In the genomic region with DNA sequence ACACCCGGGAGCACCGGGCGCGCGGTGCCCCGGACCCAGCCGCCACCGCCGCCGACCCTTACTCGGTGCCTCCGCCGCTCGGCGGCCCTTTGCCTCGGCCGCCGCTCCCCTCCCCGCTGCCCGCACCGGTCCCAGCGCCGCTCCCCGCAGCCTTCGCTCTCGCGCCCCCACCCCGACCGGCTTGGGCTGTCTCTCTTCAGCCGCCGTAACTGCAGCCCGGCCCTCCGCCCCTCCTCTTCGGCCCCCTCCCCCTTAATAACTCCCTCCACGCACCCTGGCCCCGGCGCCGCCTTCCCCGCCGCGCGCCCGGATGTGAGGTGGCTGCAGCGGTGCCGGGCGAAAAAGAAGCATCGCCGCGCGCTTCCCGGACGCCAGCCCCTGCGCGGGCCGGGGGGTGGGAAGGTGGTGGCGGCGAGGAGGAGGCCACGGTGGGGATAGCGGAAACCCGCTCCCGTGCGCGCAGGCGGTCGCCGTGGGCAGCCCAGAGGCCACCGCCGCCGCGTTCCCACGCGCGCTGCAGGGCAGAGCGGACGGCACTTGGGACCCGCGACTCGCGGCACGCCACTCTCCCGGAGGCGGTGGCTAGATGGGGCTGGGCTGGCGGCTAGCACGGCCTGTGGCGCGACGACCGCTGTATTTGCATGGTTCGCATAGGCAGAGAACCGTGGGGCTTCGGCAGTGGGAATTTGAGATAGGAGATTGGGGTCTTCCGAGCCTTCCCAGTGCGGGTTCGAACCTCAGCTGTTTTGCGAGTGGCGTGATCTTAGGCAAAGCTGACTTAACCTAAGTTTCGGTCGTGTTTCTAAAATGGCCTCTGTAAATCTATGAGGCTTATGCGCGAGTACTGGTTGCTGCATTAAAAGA, we compare ENCODE assay signal across 1 cellular context.
TF ChIP-seq lines count a peak whose summit lies in the region.

A gene with protein sequence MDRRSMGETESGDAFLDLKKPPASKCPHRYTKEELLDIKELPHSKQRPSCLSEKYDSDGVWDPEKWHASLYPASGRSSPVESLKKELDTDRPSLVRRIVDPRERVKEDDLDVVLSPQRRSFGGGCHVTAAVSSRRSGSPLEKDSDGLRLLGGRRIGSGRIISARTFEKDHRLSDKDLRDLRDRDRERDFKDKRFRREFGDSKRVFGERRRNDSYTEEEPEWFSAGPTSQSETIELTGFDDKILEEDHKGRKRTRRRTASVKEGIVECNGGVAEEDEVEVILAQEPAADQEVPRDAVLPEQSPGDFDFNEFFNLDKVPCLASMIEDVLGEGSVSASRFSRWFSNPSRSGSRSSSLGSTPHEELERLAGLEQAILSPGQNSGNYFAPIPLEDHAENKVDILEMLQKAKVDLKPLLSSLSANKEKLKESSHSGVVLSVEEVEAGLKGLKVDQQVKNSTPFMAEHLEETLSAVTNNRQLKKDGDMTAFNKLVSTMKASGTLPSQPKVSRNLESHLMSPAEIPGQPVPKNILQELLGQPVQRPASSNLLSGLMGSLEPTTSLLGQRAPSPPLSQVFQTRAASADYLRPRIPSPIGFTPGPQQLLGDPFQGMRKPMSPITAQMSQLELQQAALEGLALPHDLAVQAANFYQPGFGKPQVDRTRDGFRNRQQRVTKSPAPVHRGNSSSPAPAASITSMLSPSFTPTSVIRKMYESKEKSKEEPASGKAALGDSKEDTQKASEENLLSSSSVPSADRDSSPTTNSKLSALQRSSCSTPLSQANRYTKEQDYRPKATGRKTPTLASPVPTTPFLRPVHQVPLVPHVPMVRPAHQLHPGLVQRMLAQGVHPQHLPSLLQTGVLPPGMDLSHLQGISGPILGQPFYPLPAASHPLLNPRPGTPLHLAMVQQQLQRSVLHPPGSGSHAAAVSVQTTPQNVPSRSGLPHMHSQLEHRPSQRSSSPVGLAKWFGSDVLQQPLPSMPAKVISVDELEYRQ (minus strand): TSS at position 211 of the 864 bp plus-strand sequence. CDS start 1,124 bp downstream, outside the sequence.

TF ChIP-seq in GM23338, 12 proteins besides CTCF, POLR2A, EP300 and RAD21 (continued from another document):
- TF ChIP-seq REST (IDR thresholded peaks at IDR 0.05; ENCODE audit: unreplicated experiment): no peak
- peak; percentile 66 for TF ChIP-seq POLR2AphosphoS5 (IDR thresholded peaks at IDR 0.05; ENCODE audit: low read depth)
- no peak for TF ChIP-seq ZNF114 (CRISPR knock-in tag; IDR thresholded peaks at IDR 0.05)
- TF ChIP-seq CREB1 (CRISPR knock-in tag; IDR thresholded peaks at IDR 0.05; ENCODE audit: low read depth): 0 out of 2 replicates have a peak, but pooled peaks have one; percentile 24
- TF ChIP-seq JUNB (IDR thresholded peaks at IDR 0.05; ENCODE audit: unreplicated experiment): no peak
- TF ChIP-seq, protein P1, sequence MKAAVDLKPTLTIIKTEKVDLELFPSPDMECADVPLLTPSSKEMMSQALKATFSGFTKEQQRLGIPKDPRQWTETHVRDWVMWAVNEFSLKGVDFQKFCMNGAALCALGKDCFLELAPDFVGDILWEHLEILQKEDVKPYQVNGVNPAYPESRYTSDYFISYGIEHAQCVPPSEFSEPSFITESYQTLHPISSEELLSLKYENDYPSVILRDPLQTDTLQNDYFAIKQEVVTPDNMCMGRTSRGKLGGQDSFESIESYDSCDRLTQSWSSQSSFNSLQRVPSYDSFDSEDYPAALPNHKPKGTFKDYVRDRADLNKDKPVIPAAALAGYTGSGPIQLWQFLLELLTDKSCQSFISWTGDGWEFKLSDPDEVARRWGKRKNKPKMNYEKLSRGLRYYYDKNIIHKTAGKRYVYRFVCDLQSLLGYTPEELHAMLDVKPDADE (IDR thresholded peaks at IDR 0.05): 0 out of 2 replicates have a peak, but pooled peaks have one; percentile 11
TF ChIP-seq in GM23338: peak in this region for 3.
